Comparison of ENCODE assay signal across 20 cellular contexts in genomic region chr3:153103406-153103945, GRCh38.
"Had no signal": no experiment of that assay in that cellular context is flagged by ENCODE, and none has a peak within 500 bp of the region (broad histone marks: within the 10 kb centered on the region; RNA-seq: fewer than 3 reads in every experiment).

No MANE protein-coding gene starts in this region.

- H3K27ac Mint-ChIP-seq: activated naive CD8-positive, alpha-beta T cell; activated T-cell treated with anti-CD3 and anti-CD28 coated beads, Interleukin-2, amount 50 U/mL, for 72 hours; memory B cell; naive thymus-derived CD4-positive, alpha-beta T cell; neural progenitor cell; T-helper 1 cell treated with Interleukin-12 subunit alpha and Interleukin-12 subunit beta and Interleukin-4 antibody, amounts not matched to agents 30 μg/mL and 1 μg/mL, for 36 hours had no signal

- H3K27ac ChIP-seq: body of pancreas, esophagus muscularis mucosa, neural progenitor cell, prostate gland, thyroid gland, WERI-Rb-1 had no signal

- H3K36me3 ChIP-seq: esophagus muscularis mucosa, neural progenitor cell, prostate gland, thyroid gland, WERI-Rb-1 had no signal

- H3K4me1 Mint-ChIP-seq: memory B cell; naive thymus-derived CD4-positive, alpha-beta T cell; neural progenitor cell had no signal

- H3K36me3 Mint-ChIP-seq: activated naive CD8-positive, alpha-beta T cell; memory B cell; neural progenitor cell had no signal

- H3K9ac ChIP-seq: neural progenitor cell had no signal

- ATAC-seq: activated T-cell treated with anti-CD3 and anti-CD28 coated beads, Interleukin-2, amount 50 U/mL, for 72 hours; body of pancreas; left lobe of liver; naive thymus-derived CD4-positive, alpha-beta T cell; right cardiac atrium had no signal

- H3K4me2 ChIP-seq: neural progenitor cell had no signal

- H3K4me1 ChIP-seq: body of pancreas, esophagus muscularis mucosa, neural progenitor cell, prostate gland, thyroid gland had no signal

- H3K4me3 Mint-ChIP-seq: activated naive CD8-positive, alpha-beta T cell; activated T-cell treated with anti-CD3 and anti-CD28 coated beads, Interleukin-2, amount 50 U/mL, for 72 hours; memory B cell; naive thymus-derived CD4-positive, alpha-beta T cell; neural progenitor cell; T-helper 1 cell treated with Interleukin-12 subunit alpha and Interleukin-12 subunit beta and Interleukin-4 antibody, amounts not matched to agents 30 μg/mL and 1 μg/mL, for 36 hours had no signal

- H3K9me3 Mint-ChIP-seq: activated T-cell treated with anti-CD3 and anti-CD28 coated beads, Interleukin-2, amount 50 U/mL, for 72 hours; memory B cell; neural progenitor cell; T-helper 1 cell treated with Interleukin-12 subunit alpha and Interleukin-12 subunit beta and Interleukin-4 antibody, amounts not matched to agents 30 μg/mL and 1 μg/mL, for 36 hours had no signal

- H3K27me3 ChIP-seq: body of pancreas, esophagus muscularis mucosa, neural progenitor cell, thyroid gland had no signal

- H2AFZ ChIP-seq: neural progenitor cell had no signal

- H3K27me3 Mint-ChIP-seq: activated naive CD8-positive, alpha-beta T cell; naive thymus-derived CD4-positive, alpha-beta T cell had no signal

- H3K9me3 ChIP-seq: body of pancreas, esophagus muscularis mucosa, prostate gland, thyroid gland had no signal

- DNase-seq: activated CD4-positive, alpha-beta T cell treated with anti-CD3 and anti-CD28 coated beads for 1 hour; activated CD4-positive, alpha-beta T cell treated with anti-CD3 and anti-CD28 coated beads, Interleukin-2, amount 50 U/mL, for 4 hours; activated T-cell treated with anti-CD3 and anti-CD28 coated beads, Interleukin-2, amount 50 U/mL, for 72 hours; amniotic stem cell; body of pancreas; central memory CD4-positive, alpha-beta T cell; hippocampal formation; naive thymus-derived CD4-positive, alpha-beta T cell; right cardiac atrium; stimulated activated CD4-positive, alpha-beta T cell treated with anti-CD3 and anti-CD28 coated beads, Interleukin-2, amount 100 ng/mL, for 24 hours; stimulated activated naive CD4-positive, alpha-beta T cell treated with Interleukin-2 at 50 U/mL for 16 hours; thyroid gland; WERI-Rb-1 had no signal

- H3K4me3 ChIP-seq: body of pancreas, esophagus muscularis mucosa, neural progenitor cell, prostate gland, thyroid gland had no signal
